26 cellular contexts compared by ENCODE assay signal in the genomic region with DNA sequence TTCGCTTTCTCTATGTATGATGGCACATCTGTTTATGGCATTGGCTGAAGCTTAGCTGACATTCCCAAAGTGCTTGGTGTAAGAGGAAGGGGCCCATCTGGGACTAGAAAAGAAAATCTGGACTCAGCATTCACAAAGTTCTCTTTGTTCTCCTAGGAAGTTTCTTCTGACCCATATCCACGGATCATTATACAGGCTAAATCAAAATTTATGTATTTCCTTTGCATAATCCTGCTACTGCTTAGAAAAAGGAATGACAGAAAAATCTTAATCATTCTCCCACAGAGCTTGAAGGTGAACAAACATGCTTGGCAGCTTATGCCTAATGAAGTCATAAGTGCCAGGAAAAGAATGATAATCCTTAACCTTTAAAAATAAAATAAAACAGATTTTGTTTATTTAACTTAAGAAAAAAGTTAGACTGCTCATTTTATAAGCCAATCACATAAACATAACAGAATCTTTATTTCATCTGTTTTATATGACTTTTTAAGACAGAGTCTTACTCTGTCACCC.
"Had no signal": no experiment of that assay in that cellular context is flagged by ENCODE, and none has a peak within 500 bp of the region (broad histone marks: within the 10 kb centered on the region; RNA-seq: fewer than 3 reads in every experiment).

No MANE protein-coding gene starts in this region.

- H3K27ac ChIP-seq: body of pancreas, coronary artery, dorsolateral prefrontal cortex, heart right ventricle, parathyroid adenoma, psoas muscle, right atrium auricular region, testis, transverse colon had no signal

- H3K27me3 Mint-ChIP-seq: activated B cell treated with CpG ODN at 0.5 μM for 24 hours; activated CD8-positive, alpha-beta memory T cell treated with anti-CD3 and anti-CD28 coated beads, Interleukin-2, amount 10 ng/mL, durations not matched to agents 7 days and 5 days; activated naive CD8-positive, alpha-beta T cell treated with anti-CD3 and anti-CD28 coated beads, Interleukin-2, amount 50 U/mL, for 24 hours; T-cell had no signal

- H3K4me3 Mint-ChIP-seq: activated B cell treated with CpG ODN at 0.5 μM for 24 hours; activated CD8-positive, alpha-beta memory T cell treated with anti-CD3 and anti-CD28 coated beads, Interleukin-2, amount 10 ng/mL, durations not matched to agents 7 days and 5 days; activated CD8-positive, alpha-beta T cell treated with anti-CD3 and anti-CD28 coated beads, Interleukin-2, amount 10 ng/mL, durations not matched to agents 7 days and 5 days; activated naive CD4-positive, alpha-beta T cell treated with anti-CD3 and anti-CD28 coated beads, Interleukin-2, amount 50 U/mL, for 24 hours; activated naive CD8-positive, alpha-beta T cell treated with anti-CD3 and anti-CD28 coated beads, Interleukin-2, amount 50 U/mL, for 24 hours; effector memory CD8-positive, alpha-beta T cell; nephron; T-cell had no signal

- FAIRE-seq: urothelium cell line had no signal

- H3K27ac Mint-ChIP-seq: activated B cell treated with CpG ODN at 0.5 μM for 24 hours; activated CD8-positive, alpha-beta memory T cell treated with anti-CD3 and anti-CD28 coated beads, Interleukin-2, amount 10 ng/mL, durations not matched to agents 7 days and 5 days; activated CD8-positive, alpha-beta T cell treated with anti-CD3 and anti-CD28 coated beads, Interleukin-2, amount 10 ng/mL, durations not matched to agents 7 days and 5 days; activated naive CD4-positive, alpha-beta T cell treated with anti-CD3 and anti-CD28 coated beads, Interleukin-2, amount 50 U/mL, for 24 hours; activated naive CD8-positive, alpha-beta T cell treated with anti-CD3 and anti-CD28 coated beads, Interleukin-2, amount 50 U/mL, for 24 hours; activated T-helper 2 cell treated with anti-CD3 and anti-CD28 coated beads, Interferon-gamma antibody, Interleukin-2, Interleukin-4, amounts not matched to agents 10 μg/mL and 5 μg/mL and 100 μg/mL, durations not matched to agents 14 hours and 24 hours and 36 hours; effector memory CD8-positive, alpha-beta T cell; T-cell had no signal

- H2AFZ ChIP-seq: parathyroid adenoma had no signal

- H3K4me3 ChIP-seq: body of pancreas, coronary artery, dorsolateral prefrontal cortex, heart right ventricle, psoas muscle, right atrium auricular region, testis, transverse colon had no signal

- H3K4me1 ChIP-seq: heart right ventricle, parathyroid adenoma, psoas muscle, right atrium auricular region, testis, transverse colon had no signal

- H3K79me2 ChIP-seq: parathyroid adenoma had no signal

- H3K27me3 ChIP-seq: body of pancreas, dorsolateral prefrontal cortex, heart right ventricle, testis, transverse colon had no signal

- H3K9me3 Mint-ChIP-seq: activated naive CD4-positive, alpha-beta T cell treated with anti-CD3 and anti-CD28 coated beads, Interleukin-2, amount 50 U/mL, for 24 hours; activated naive CD8-positive, alpha-beta T cell treated with anti-CD3 and anti-CD28 coated beads, Interleukin-2, amount 50 U/mL, for 24 hours; activated T-helper 2 cell treated with anti-CD3 and anti-CD28 coated beads, Interferon-gamma antibody, Interleukin-2, Interleukin-4, amounts not matched to agents 10 μg/mL and 5 μg/mL and 100 μg/mL, durations not matched to agents 14 hours and 24 hours and 36 hours; effector memory CD8-positive, alpha-beta T cell; nephron had no signal

- DNase-seq: activated B cell treated with CpG ODN at 0.5 μM for 24 hours; activated CD4-positive, alpha-beta T cell treated with anti-CD3 and anti-CD28 coated beads, Interleukin-2, amount 50 U/mL, for 1 hour; activated CD8-positive, alpha-beta memory T cell treated with anti-CD3 and anti-CD28 coated beads, Interleukin-2, amount 10 ng/mL, durations not matched to agents 7 days and 5 days; activated CD8-positive, alpha-beta T cell treated with anti-CD3 and anti-CD28 coated beads, Interleukin-2, amount 10 ng/mL, durations not matched to agents 7 days and 5 days; activated naive CD8-positive, alpha-beta T cell treated with anti-CD3 and anti-CD28 coated beads, Interleukin-2, amount 50 U/mL, for 24 hours; activated T-cell treated with anti-CD3 and anti-CD28 coated beads, Interleukin-2, amount 50 U/mL, for 48 hours; anterior cingulate cortex; body of pancreas; dorsolateral prefrontal cortex; effector memory CD8-positive, alpha-beta T cell; foreskin fibroblast; heart right ventricle; left ventricle myocardium superior; psoas muscle; stimulated activated CD4-positive, alpha-beta T cell treated with anti-CD3 and anti-CD28 coated beads, Interleukin-15, amount 100 ng/mL, for 24 hours; stimulated activated naive CD4-positive, alpha-beta T cell treated with Interleukin-2 at 50 U/mL for 16 hours; T-cell; testis; transverse colon had no signal

- H3K9ac ChIP-seq: parathyroid adenoma had no signal

- H3K9me3 ChIP-seq: body of pancreas, heart right ventricle, psoas muscle, right atrium auricular region, testis, transverse colon had no signal

- H3K36me3 ChIP-seq: heart right ventricle, right atrium auricular region, transverse colon had no signal

- H3K4me1 Mint-ChIP-seq: activated CD8-positive, alpha-beta memory T cell treated with anti-CD3 and anti-CD28 coated beads, Interleukin-2, amount 10 ng/mL, durations not matched to agents 7 days and 5 days; activated naive CD4-positive, alpha-beta T cell treated with anti-CD3 and anti-CD28 coated beads, Interleukin-2, amount 50 U/mL, for 24 hours; activated naive CD8-positive, alpha-beta T cell treated with anti-CD3 and anti-CD28 coated beads, Interleukin-2, amount 50 U/mL, for 24 hours; T-cell had no signal

- H3K36me3 Mint-ChIP-seq: activated CD8-positive, alpha-beta memory T cell treated with anti-CD3 and anti-CD28 coated beads, Interleukin-2, amount 10 ng/mL, durations not matched to agents 7 days and 5 days; activated naive CD4-positive, alpha-beta T cell treated with anti-CD3 and anti-CD28 coated beads, Interleukin-2, amount 50 U/mL, for 24 hours; T-cell had no signal
